In genomic region chr22:21042978-21043855, GRCh38 we compare ENCODE assay signal across 1 cellular context.
TF ChIP-seq lines count a peak whose summit lies in the region.

No MANE protein-coding gene starts in this region.

TF ChIP-seq in SK-N-SH treated with all-trans-retinoic acid at 6 μM for 48 hours, 23 proteins besides CTCF, POLR2A, EP300 and RAD21 (continued from another document):
- no peak for TF ChIP-seq TSHZ2 (CRISPR knock-in tag; IDR thresholded peaks at IDR 0.05)
- TF ChIP-seq ZFP3 (CRISPR knock-in tag; IDR thresholded peaks at IDR 0.05), result no peak
- TF ChIP-seq CREB5 (CRISPR knock-in tag; IDR thresholded peaks at IDR 0.05; ENCODE audit: low read depth), result no peak
- TF ChIP-seq OSR1 (CRISPR knock-in tag; IDR thresholded peaks at IDR 0.05), result no peak
- TF ChIP-seq RARB (CRISPR knock-in tag; IDR thresholded peaks at IDR 0.05), result no peak
